ENCODE assay signal across 23 cellular contexts in the genomic region with DNA sequence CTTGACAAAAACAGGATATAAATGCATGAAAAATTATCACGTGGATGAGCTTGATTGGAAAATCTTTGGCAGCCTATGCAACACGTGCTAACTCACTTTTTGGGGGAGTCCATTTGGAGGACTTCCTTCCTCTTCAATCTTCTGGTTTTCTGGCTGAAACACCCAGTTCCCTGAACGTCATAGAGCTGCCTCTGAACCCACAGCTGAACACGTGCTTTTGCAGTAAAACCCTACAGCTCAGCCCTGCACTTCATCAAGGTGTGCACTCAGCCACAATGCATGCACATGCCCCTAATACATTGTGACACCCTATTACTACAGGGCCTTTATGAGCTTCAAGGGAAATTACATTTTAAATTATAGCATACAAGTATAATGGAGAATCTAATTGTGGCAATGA.
"Had no signal": no experiment of that assay in that cellular context is flagged by ENCODE, and none has a peak within 500 bp of the region (broad histone marks: within the 10 kb centered on the region; RNA-seq: fewer than 3 reads in every experiment).

No MANE protein-coding gene starts in this region.

- H3K4me3 Mint-ChIP-seq: activated CD8-positive, alpha-beta memory T cell treated with anti-CD3 and anti-CD28 coated beads, Interleukin-2, amount 10 ng/mL, durations not matched to agents 7 days and 5 days; activated naive CD4-positive, alpha-beta T cell treated with anti-CD3 and anti-CD28 coated beads, Interleukin-2, amount 50 U/mL, for 24 hours; activated T-cell treated with anti-CD3 and anti-CD28 coated beads, Interleukin-2, amount 50 U/mL, for 24 hours; activated T-helper 1 cell treated with anti-CD3 and anti-CD28 coated beads, Interleukin-12 subunit alpha, Interleukin-12 subunit beta, Interleukin-2, Interleukin-4 antibody, amounts not matched to agents 30 ng/mL and 10 ng/mL and 1 ng/mL, durations not matched to agents 14 hours and 24 hours and 36 hours; T-helper 17 cell; WTC11 had no signal

- H3K4me1 Mint-ChIP-seq: activated CD8-positive, alpha-beta memory T cell treated with anti-CD3 and anti-CD28 coated beads, Interleukin-2, amount 10 ng/mL, durations not matched to agents 7 days and 5 days; activated naive CD4-positive, alpha-beta T cell treated with anti-CD3 and anti-CD28 coated beads, Interleukin-2, amount 50 U/mL, for 24 hours; T-helper 17 cell had no signal

- DNase-seq: activated CD4-positive, alpha-beta T cell treated with anti-CD3 and anti-CD28 coated beads for 48 hours; activated CD4-positive, alpha-beta T cell treated with anti-CD3 and anti-CD28 coated beads, Interleukin-2, amount 50 U/mL, for 4 hours; activated CD4-positive, CD25-positive, alpha-beta regulatory T cell treated with anti-CD3 and anti-CD28 coated beads, Interleukin-2, amount 50 U/mL, for 72 hours; activated CD8-positive, alpha-beta memory T cell treated with anti-CD3 and anti-CD28 coated beads, Interleukin-2, amount 10 ng/mL, durations not matched to agents 7 days and 5 days; activated effector memory CD4-positive, alpha-beta T cell treated with Interleukin-2 at 50 U/mL for 16 hours; activated naive CD4-positive, alpha-beta T cell; activated T-cell treated with anti-CD3 and anti-CD28 coated beads, Interleukin-2, amount 50 U/mL, for 24 hours; aorta; caudate nucleus; colonic mucosa; Kasumi-1; NCI-H1092; NCI-H187 treated with DMSO at 0.1 percent for 48 hours; NCI-H345; NCI-H510A; NCI-H82; PC-3; SHP77 treated with DMSO at 0.1 percent for 48 hours; T-helper 17 cell; T-helper 9 cell had no signal

- H3K27ac Mint-ChIP-seq: activated CD8-positive, alpha-beta memory T cell treated with anti-CD3 and anti-CD28 coated beads, Interleukin-2, amount 10 ng/mL, durations not matched to agents 7 days and 5 days; activated naive CD4-positive, alpha-beta T cell treated with anti-CD3 and anti-CD28 coated beads, Interleukin-2, amount 50 U/mL, for 24 hours; activated T-cell treated with anti-CD3 and anti-CD28 coated beads, Interleukin-2, amount 50 U/mL, for 24 hours; activated T-helper 1 cell treated with anti-CD3 and anti-CD28 coated beads, Interleukin-12 subunit alpha, Interleukin-12 subunit beta, Interleukin-2, Interleukin-4 antibody, amounts not matched to agents 30 ng/mL and 10 ng/mL and 1 ng/mL, durations not matched to agents 14 hours and 24 hours and 36 hours; T-helper 17 cell; WTC11 had no signal

- H3K36me3 Mint-ChIP-seq: activated CD8-positive, alpha-beta memory T cell treated with anti-CD3 and anti-CD28 coated beads, Interleukin-2, amount 10 ng/mL, durations not matched to agents 7 days and 5 days; activated naive CD4-positive, alpha-beta T cell treated with anti-CD3 and anti-CD28 coated beads, Interleukin-2, amount 50 U/mL, for 24 hours had no signal

- H3K27me3 Mint-ChIP-seq: activated CD8-positive, alpha-beta memory T cell treated with anti-CD3 and anti-CD28 coated beads, Interleukin-2, amount 10 ng/mL, durations not matched to agents 7 days and 5 days; activated naive CD4-positive, alpha-beta T cell treated with anti-CD3 and anti-CD28 coated beads, Interleukin-2, amount 50 U/mL, for 24 hours; activated T-cell treated with anti-CD3 and anti-CD28 coated beads, Interleukin-2, amount 50 U/mL, for 24 hours; T-helper 17 cell had no signal
